9 cellular contexts compared by ENCODE assay signal in the genomic region with DNA sequence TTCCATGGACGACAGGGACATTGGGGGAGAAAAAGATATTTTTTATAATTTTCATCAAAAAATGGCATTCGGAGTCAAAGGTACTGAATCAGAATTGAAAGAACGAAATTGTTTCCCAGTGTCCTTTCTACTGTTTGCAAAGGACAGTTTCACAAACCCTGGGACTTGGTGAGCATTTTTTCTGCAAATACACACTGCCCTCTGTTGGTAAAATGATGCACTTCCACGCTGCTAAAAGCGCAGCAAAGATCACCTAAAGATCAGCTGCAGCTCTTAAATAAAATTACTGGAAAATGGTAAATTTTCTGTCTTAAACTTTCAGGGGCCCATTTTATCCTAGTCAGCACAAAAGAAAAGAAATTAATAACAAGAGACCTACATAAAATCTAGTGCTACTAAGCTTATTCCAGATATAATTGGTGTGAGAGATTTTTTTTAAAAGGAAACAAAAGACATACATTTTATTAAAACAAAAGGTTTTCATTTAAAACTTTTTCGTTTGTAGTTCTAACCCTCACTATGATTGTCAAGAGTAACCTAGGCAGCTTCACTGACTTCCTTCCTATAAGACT.
DNase-seq lines count a peak whose midpoint lies in the region; ATAC-seq and TF ChIP-seq lines count a peak whose summit lies in the region.
"Had no signal": no experiment of that assay in that cellular context is flagged by ENCODE, and none has a peak within 500 bp of the region (broad histone marks: within the 10 kb centered on the region; RNA-seq: fewer than 3 reads in every experiment).

No MANE protein-coding gene starts in this region.

- TF ChIP-seq CTCF in RWPE2 (IDR thresholded peaks at IDR 0.05; ENCODE audit: poor library complexity, severe bottlenecking) (peak; percentile 92), ovary (IDR thresholded peaks at IDR 0.05) (peak; percentile 22 to 48 (median 34))

- 8 to 9% (median 8%) methylated on average over 6 of the region's 6 CpGs for WGBS in ovary, 3 donors

- DNase-seq in DMS114 treated with DMSO at 0.1 percent for 48 hours (lab: John Stamatoyannopoulos, UW; ENCODE audit: unreplicated experiment) (peak; percentile 1), HT1080 (ENCODE audit: low read depth) (peak; percentile 71), RWPE2 (ENCODE audit: low spot score) (no peak), fibroblast of gingiva (ENCODE audit: low read depth) (peak; percentile 55), ovary (peak in 1 of 5 donors; percentile 24)
- no peak for DNase-seq in activated T-cell treated with anti-CD3 and anti-CD28 coated beads, Interleukin-2, amount 50 U/mL, for 1 hour
- DNase-seq: activated B cell treated with CpG ODN at 0.5 μM for 24 hours had no signal

- H3K4me3 ChIP-seq in RWPE2 (ENCODE audit: severe bottlenecking): no peak overlapping the region
- H3K4me3 ChIP-seq in ovary: no peak overlapping the region

- H3K4me1 ChIP-seq in RWPE2 (ENCODE audit: insufficient read depth, poor library complexity, severe bottlenecking): no peaks in the 10 kb centered on the region
- peaks cover 1% of the 10 kb centered on the region for H3K4me1 ChIP-seq in ovary (ENCODE audit: insufficient read depth)

- intact Hi-C loops in ovary (cut with DNase I): no loop called here

- no peak for TF ChIP-seq EP300 in ovary (IDR thresholded peaks at IDR 0.05)

- no peak for TF ChIP-seq POLR2A in ovary (IDR thresholded peaks at IDR 0.05)

- peak; percentile 88 for ATAC-seq in GM19351 (IDR thresholded peaks at IDR 0.05; ENCODE audit: unreplicated experiment)
- peak; percentile 56; the same call in 1 of the 3 replicates for ATAC-seq in RWPE2 (ENCODE audit: low read depth)
- ATAC-seq in GM18870 (IDR thresholded peaks at IDR 0.05; ENCODE audit: unreplicated experiment): no peak

- H3K9me3 ChIP-seq in RWPE2 (ENCODE audit: severe bottlenecking): no peaks in the 10 kb centered on the region
- no peaks in the 10 kb centered on the region for H3K9me3 ChIP-seq in ovary

- peaks cover 4% of the 10 kb centered on the region for H3K27me3 ChIP-seq in RWPE2 (ENCODE audit: insufficient read depth, poor library complexity, severe bottlenecking)
- H3K27me3 ChIP-seq in ovary: no peaks in the 10 kb centered on the region

- H3K27ac ChIP-seq in RWPE2 (ENCODE audit: poor library complexity, severe bottlenecking) (no peak overlapping the region), ovary (no peak overlapping the region)

- H3K36me3 ChIP-seq in RWPE2 (ENCODE audit: low read depth) (no peaks in the 10 kb centered on the region), ovary (no peaks in the 10 kb centered on the region)

Comparison
In these comparisons a context has a peak if more than half of its experiments do, and no peak if none do; other contexts are left out.
1. DNase-seq: peak in DMS114 treated with DMSO at 0.1 percent for 48 hours (single experiment), HT1080 (single experiment) and fibroblast of gingiva (single experiment); none in RWPE2 (single experiment) and activated T-cell treated with anti-CD3 and anti-CD28 coated beads, Interleukin-2, amount 50 U/mL, for 1 hour (single experiment).